In genomic region chr2:138034536-138034935, GRCh38 we compare ENCODE assay signal across 22 cellular contexts.
"Had no signal": no experiment of that assay in that cellular context is flagged by ENCODE, and none has a peak within 500 bp of the region (broad histone marks: within the 10 kb centered on the region; RNA-seq: fewer than 3 reads in every experiment).

No MANE protein-coding gene starts in this region.

- ATAC-seq: foreskin keratinocyte; left lobe of liver; natural killer cell; stimulated activated effector memory CD8-positive, alpha-beta T cell treated with anti-CD3 and anti-CD28 coated beads, Interleukin-12 subunit alpha, Interleukin-12 subunit beta, amount 100 ng/mL, for 72 hours; stimulated activated naive CD8-positive, alpha-beta T cell treated with anti-CD3 and anti-CD28 coated beads, Interleukin-15, Interleukin-2, amounts not matched to agents 100 U/mL and 50 U/mL, for 24 hours had no signal

- H3K27me3 ChIP-seq: colonic mucosa, foreskin keratinocyte, ovary, right atrium auricular region, suprapubic skin, thyroid gland, upper lobe of right lung, vagina had no signal

- DNase-seq: colonic mucosa; dermis blood vessel endothelial cell; erythroblast; foreskin keratinocyte; kidney glomerular epithelial cell; mammary epithelial cell; natural killer cell; nucleus accumbens; ovary; stimulated activated CD4-positive, alpha-beta T cell treated with anti-CD3 and anti-CD28 coated beads, Interleukin-12 subunit alpha, Interleukin-12 subunit beta, amount 100 ng/mL, for 4 hours; stimulated activated CD4-positive, alpha-beta T cell treated with anti-CD3 and anti-CD28 coated beads, Interleukin-4, amount 100 ng/mL, for 1 hour; stimulated activated CD8-positive, alpha-beta memory T cell treated with anti-CD3 and anti-CD28 coated beads, Interleukin-4, amount 100 ng/mL, for 48 hours; stimulated activated naive CD8-positive, alpha-beta T cell treated with anti-CD3 and anti-CD28 coated beads, Interleukin-15, Interleukin-2, amounts not matched to agents 100 U/mL and 50 U/mL, for 24 hours; thyroid gland; upper lobe of right lung had no signal

- H3K27ac ChIP-seq: colonic mucosa, foreskin keratinocyte, ovary, right atrium auricular region, suprapubic skin, thyroid gland, upper lobe of right lung, vagina had no signal

- H3K36me3 ChIP-seq: colonic mucosa, ovary, right atrium auricular region, suprapubic skin, thyroid gland, upper lobe of right lung, vagina had no signal

- H3K4me3 ChIP-seq: colonic mucosa, ovary, right atrium auricular region, suprapubic skin, thyroid gland, upper lobe of right lung, vagina had no signal

- H3K9me3 ChIP-seq: colonic mucosa, ovary, right atrium auricular region, suprapubic skin, thyroid gland, upper lobe of right lung, vagina had no signal

- H3K4me1 ChIP-seq: colonic mucosa, foreskin keratinocyte, right atrium auricular region, suprapubic skin, thyroid gland, upper lobe of right lung, vagina had no signal

- FAIRE-seq: endothelial cell of umbilical vein, small intestine had no signal
